24 cellular contexts compared by ENCODE assay signal in the genomic region with DNA sequence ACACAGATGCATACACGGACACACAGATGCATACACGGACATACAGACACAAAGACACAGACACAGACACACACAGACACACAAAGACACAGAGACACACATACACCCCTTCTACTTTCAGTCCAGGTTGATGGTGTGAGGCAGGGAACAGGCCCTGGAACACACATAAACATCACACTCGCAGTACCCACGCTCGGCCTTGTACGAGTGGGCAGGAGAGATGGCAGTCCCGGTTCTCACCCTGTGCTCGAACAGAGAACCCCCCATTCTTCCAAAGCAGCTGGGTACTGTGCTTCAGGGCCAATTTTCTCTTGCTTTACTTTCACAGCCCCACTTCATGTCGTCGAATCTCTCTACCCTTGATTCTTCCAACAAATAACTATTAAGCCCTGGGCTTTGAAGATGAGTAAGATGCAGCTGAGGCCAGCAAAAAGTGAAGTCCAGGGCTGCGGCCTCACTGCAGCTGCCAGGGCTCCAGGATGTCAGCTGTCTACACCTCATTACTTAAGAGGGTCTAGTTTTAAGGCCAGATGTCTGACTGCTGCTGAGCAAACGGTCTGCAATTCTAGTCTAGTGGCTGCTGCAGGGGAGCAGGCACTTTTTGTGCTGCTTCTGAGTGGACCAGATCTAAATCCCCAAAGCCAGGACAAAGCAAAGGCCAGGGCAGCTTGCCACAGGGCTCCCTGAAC.
DNase-seq lines count a peak whose midpoint lies in the region; ATAC-seq and TF ChIP-seq lines count a peak whose summit lies in the region.
"Had no signal": no experiment of that assay in that cellular context is flagged by ENCODE, and none has a peak within 500 bp of the region (broad histone marks: within the 10 kb centered on the region; RNA-seq: fewer than 3 reads in every experiment).

No MANE protein-coding gene starts in this region.

- no CpG with 5 or more reads among the region's 12 CpGs for WGBS in mesendoderm (ENCODE audit: extremely low coverage, insufficient coverage, low lambda C conversion rate)

- no peak for TF ChIP-seq CTCF in choroid plexus epithelial cell (conservative IDR thresholded peaks at IDR 0.05; ENCODE audit: low read depth, low read length)

- no peak overlapping the region for H3K23ac ChIP-seq in mesendoderm (ENCODE audit: low read length)

- no peaks in the 10 kb centered on the region for H3K4me1 Mint-ChIP-seq in activated T-cell treated with anti-CD3 and anti-CD28 coated beads, Interleukin-2, amount 50 U/mL, for 4 hours (ENCODE audit: low read depth)
- H3K4me1 Mint-ChIP-seq: activated naive CD4-positive, alpha-beta T cell treated with anti-CD3 and anti-CD28 coated beads, Interleukin-2, amount 10 ng/mL, durations not matched to agents 7 days and 5 days; stimulated activated naive CD8-positive, alpha-beta T cell treated with anti-CD3 and anti-CD28 coated beads, Interleukin-15, amount 100 ng/mL, for 72 hours had no signal

- H3K9ac ChIP-seq in mesendoderm (ENCODE audit: low read length), result no peak overlapping the region

- ATAC-seq in GM18868 (IDR thresholded peaks at IDR 0.05; ENCODE audit: unreplicated experiment), result no peak
- ATAC-seq in activated T-cell treated with anti-CD3 and anti-CD28 coated beads, Interleukin-2, amount 50 U/mL, for 4 hours, result no peak
- ATAC-seq: activated CD8-positive, alpha-beta T cell treated with anti-CD3 and anti-CD28 coated beads, Interleukin-2, amount 10 ng/mL, durations not matched to agents 7 days and 5 days; CD8-positive, alpha-beta T cell; effector memory CD8-positive, alpha-beta T cell; K562; stimulated activated naive CD8-positive, alpha-beta T cell treated with anti-CD3 and anti-CD28 coated beads, Interleukin-15, amount 100 ng/mL, for 72 hours; upper lobe of right lung had no signal

- H2BK120ac ChIP-seq in mesendoderm (ENCODE audit: low read depth, low read length), result no peak overlapping the region

- H3K4me1 ChIP-seq in mesendoderm (ENCODE audit: control insufficient read depth, low read depth, low read length), result no peaks in the 10 kb centered on the region
- H3K4me1 ChIP-seq: upper lobe of right lung had no signal

- no peak overlapping the region for H3K4me2 ChIP-seq in mesendoderm (ENCODE audit: low read length)

- no peaks in the 10 kb centered on the region for H3K27me3 ChIP-seq in mesendoderm (ENCODE audit: insufficient read depth, low read length, poor library complexity)
- H3K27me3 ChIP-seq: ovary, upper lobe of right lung had no signal

- no peak overlapping the region for H4K5ac ChIP-seq in mesendoderm (ENCODE audit: low read length)

- no peak overlapping the region for H3K4me3 Mint-ChIP-seq in activated T-cell treated with anti-CD3 and anti-CD28 coated beads, Interleukin-2, amount 50 U/mL, for 4 hours
- H3K4me3 Mint-ChIP-seq: activated CD8-positive, alpha-beta T cell treated with anti-CD3 and anti-CD28 coated beads, Interleukin-2, amount 10 ng/mL, durations not matched to agents 7 days and 5 days; activated naive CD4-positive, alpha-beta T cell treated with anti-CD3 and anti-CD28 coated beads, Interleukin-2, amount 10 ng/mL, durations not matched to agents 7 days and 5 days; CD8-positive, alpha-beta T cell; effector memory CD8-positive, alpha-beta T cell; stimulated activated naive CD8-positive, alpha-beta T cell treated with anti-CD3 and anti-CD28 coated beads, Interleukin-15, amount 100 ng/mL, for 72 hours had no signal

- H3K79me1 ChIP-seq in mesendoderm (ENCODE audit: low read length), result no peaks in the 10 kb centered on the region

- H3K36me3 Mint-ChIP-seq in activated T-cell treated with anti-CD3 and anti-CD28 coated beads, Interleukin-2, amount 50 U/mL, for 4 hours (ENCODE audit: insufficient read depth), result no peaks in the 10 kb centered on the region
- H3K36me3 Mint-ChIP-seq: activated naive CD4-positive, alpha-beta T cell treated with anti-CD3 and anti-CD28 coated beads, Interleukin-2, amount 10 ng/mL, durations not matched to agents 7 days and 5 days; CD8-positive, alpha-beta T cell; naive B cell had no signal

- H3K4ac ChIP-seq in mesendoderm (ENCODE audit: low read depth, low read length), result no peak overlapping the region

- H3K18ac ChIP-seq in mesendoderm (ENCODE audit: low read length), result no peak overlapping the region

- no peaks in the 10 kb centered on the region for H3K79me2 ChIP-seq in mesendoderm (ENCODE audit: control insufficient read depth, insufficient read depth, low read length)

- no peak overlapping the region for H2BK15ac ChIP-seq in mesendoderm (replicated peaks; ENCODE audit: low read depth)

- no peak overlapping the region for H3K27ac ChIP-seq in mesendoderm (ENCODE audit: low read depth, low read length)
- H3K27ac ChIP-seq: ovary, upper lobe of right lung had no signal

- DNase-seq in AG08395 (ENCODE audit: low spot score), result peak; percentile 28
- peak; percentile 20 for DNase-seq in GM04504 (ENCODE audit: low read depth)
- DNase-seq in choroid plexus epithelial cell (ENCODE audit: low read depth), result peak; percentile 60
- peak; percentile 82 for DNase-seq in myocyte (ENCODE audit: low read depth)
- DNase-seq in mesendoderm, result no peak
- DNase-seq in effector CD4-positive, alpha-beta T cell, result no peak
- no peak for DNase-seq in activated T-cell treated with anti-CD3 and anti-CD28 coated beads, Interleukin-2, amount 50 U/mL, for 4 hours
- DNase-seq: activated CD4-positive, CD25-positive, alpha-beta regulatory T cell; activated CD8-positive, alpha-beta T cell treated with anti-CD3 and anti-CD28 coated beads, Interleukin-2, amount 10 ng/mL, durations not matched to agents 7 days and 5 days; activated naive CD4-positive, alpha-beta T cell treated with anti-CD3 and anti-CD28 coated beads, Interleukin-2, amount 10 ng/mL, durations not matched to agents 7 days and 5 days; activated T-cell treated with anti-CD3 and anti-CD28 coated beads, Interleukin-2, amount 50 U/mL, for 48 hours; anterior cingulate cortex; CD8-positive, alpha-beta T cell; DMS79; effector memory CD8-positive, alpha-beta T cell; naive B cell; NCI-H187; NCI-H226; ovary; stimulated activated naive CD8-positive, alpha-beta T cell treated with anti-CD3 and anti-CD28 coated beads, Interleukin-15, amount 100 ng/mL, for 72 hours; upper lobe of right lung had no signal

- no peak overlapping the region for H4K8ac ChIP-seq in mesendoderm (ENCODE audit: low read depth, low read length)

- H3K9me3 Mint-ChIP-seq in activated T-cell treated with anti-CD3 and anti-CD28 coated beads, Interleukin-2, amount 50 U/mL, for 4 hours, result no peaks in the 10 kb centered on the region
- H3K9me3 Mint-ChIP-seq: activated naive CD4-positive, alpha-beta T cell treated with anti-CD3 and anti-CD28 coated beads, Interleukin-2, amount 10 ng/mL, durations not matched to agents 7 days and 5 days; CD8-positive, alpha-beta T cell; effector memory CD8-positive, alpha-beta T cell; stimulated activated naive CD8-positive, alpha-beta T cell treated with anti-CD3 and anti-CD28 coated beads, Interleukin-15, amount 100 ng/mL, for 72 hours had no signal

- H3K36me3 ChIP-seq in mesendoderm (ENCODE audit: control insufficient read depth, insufficient read depth, low read length), result no peaks in the 10 kb centered on the region
- H3K36me3 ChIP-seq: ovary, upper lobe of right lung had no signal

- no peak overlapping the region for H3K4me3 ChIP-seq in choroid plexus epithelial cell (ENCODE audit: low read depth, low read length)
- H3K4me3 ChIP-seq in mesendoderm (ENCODE audit: low read length), result no peak overlapping the region
- H3K4me3 ChIP-seq: K562, lung, ovary, upper lobe of right lung had no signal

- no peak overlapping the region for H2AK5ac ChIP-seq in mesendoderm (ENCODE audit: low read length)

- no peak overlapping the region for H3K56ac ChIP-seq in mesendoderm (ENCODE audit: low read length)

- peaks cover 19% of the 10 kb centered on the region for H3K27me3 Mint-ChIP-seq in activated T-cell treated with anti-CD3 and anti-CD28 coated beads, Interleukin-2, amount 50 U/mL, for 4 hours (ENCODE audit: low read depth)

- no peak overlapping the region for H2BK5ac ChIP-seq in mesendoderm (ENCODE audit: low read length)

Comparison
In these comparisons a context has a peak if more than half of its experiments do, and no peak if none do; other contexts are left out.
1. DNase-seq: peak in AG08395 (single experiment), GM04504 (single experiment), choroid plexus epithelial cell (single experiment) and myocyte (single experiment); none in mesendoderm (single experiment), effector CD4-positive, alpha-beta T cell (single experiment) and activated T-cell treated with anti-CD3 and anti-CD28 coated beads, Interleukin-2, amount 50 U/mL, for 4 hours (single experiment).